In the genomic region with DNA sequence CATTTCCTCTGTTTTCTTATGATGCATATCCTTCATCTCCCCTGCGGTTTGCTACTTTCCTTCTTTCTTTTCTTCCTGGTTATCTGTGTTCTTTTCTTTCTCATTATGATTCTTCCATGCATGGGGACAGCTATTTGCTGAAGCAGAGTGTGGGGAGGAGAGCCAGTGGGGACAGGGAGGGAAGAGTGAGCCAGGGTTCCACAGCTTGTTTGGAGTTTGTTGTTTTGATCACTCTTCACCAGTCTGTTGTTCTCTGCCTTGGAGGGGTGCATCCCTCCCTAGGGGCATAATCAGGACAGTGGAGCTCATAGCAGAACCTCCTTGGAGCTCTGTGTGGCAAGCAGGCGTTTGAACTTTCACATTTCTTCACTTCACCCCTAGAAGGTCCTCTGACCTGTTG, we compare ENCODE assay signal across 19 cellular contexts.
DNase-seq lines count a peak whose midpoint lies in the region; ATAC-seq, FAIRE-seq and TF ChIP-seq lines count a peak whose summit lies in the region.
"Had no signal": no experiment of that assay in that cellular context is flagged by ENCODE, and none has a peak within 500 bp of the region (broad histone marks: within the 10 kb centered on the region; RNA-seq: fewer than 3 reads in every experiment).

No MANE protein-coding gene starts in this region.

- peak; percentile 77 for ATAC-seq in WTC11
- no peak for ATAC-seq in GM18861 (IDR thresholded peaks at IDR 0.05; ENCODE audit: unreplicated experiment)
- ATAC-seq: HCT116 had no signal

- H3K27me3 Mint-ChIP-seq in WTC11 (ENCODE audit: low read depth) (no peaks in the 10 kb centered on the region), mesothelial cell of epicardium (ENCODE audit: low read depth) (peaks cover 2% of the 10 kb centered on the region)

- H3K27ac Mint-ChIP-seq in WTC11 (no peak overlapping the region), mesothelial cell of epicardium (peak overlapping the region; percentile 20)
- H3K27ac Mint-ChIP-seq: CD4-positive, alpha-beta memory T cell had no signal

- H3K4me3 Mint-ChIP-seq in WTC11: no peak overlapping the region
- H3K4me3 Mint-ChIP-seq in mesothelial cell of epicardium: no peak overlapping the region

- peak; percentile 85 for FAIRE-seq in GM12892 (lab: Jason Lieb, UNC)
- FAIRE-seq: GM18507, H54 had no signal

- no peak overlapping the region for H3K4me3 ChIP-seq in BLaER1

- no peak overlapping the region for H3K9ac ChIP-seq in BLaER1

- TF ChIP-seq CTCF in WTC11 (IDR thresholded peaks at IDR 0.05): no peak
- TF ChIP-seq CTCF in mesothelial cell of epicardium (IDR thresholded peaks at IDR 0.05; ENCODE audit: unreplicated experiment): no peak

- no peak overlapping the region for H3K27ac ChIP-seq in BLaER1
- H3K27ac ChIP-seq: C4-2B had no signal

- no peak for TF ChIP-seq POLR2A in GM12892 (IDR thresholded peaks at IDR 0.05; ENCODE audit: low read depth, low read length)

- DNase-seq in GM12892 (ENCODE audit: insufficient read length) (no peak), WTC11 (ENCODE audit: low spot score) (no peak), mesothelial cell of epicardium (ENCODE audit: low spot score in 2 of 2, unreplicated experiment in 2 of 2) (no peak), DMS79 treated with DMSO at 0.1 percent for 48 hours (lab: John Stamatoyannopoulos, UW) (no peak), NCI-H1092 treated with DMSO at 0.1 percent for 48 hours (lab: John Stamatoyannopoulos, UW) (no peak)
- DNase-seq: 8988T; AML-193; CD4-positive, alpha-beta memory T cell; DMS79; EL; GF-D8; IMR-90; KBM-7 had no signal

- H3K9me3 Mint-ChIP-seq in WTC11 (no peaks in the 10 kb centered on the region), mesothelial cell of epicardium (no peaks in the 10 kb centered on the region)
- H3K9me3 Mint-ChIP-seq: CD4-positive, alpha-beta memory T cell had no signal

- CTCF ChIA-PET in WTC11 (lab: Charles Lee): interaction anchor here (1.0 to 1.7 kb wide), 3 partner anchors 8 to 119 kb away, joined by 3 to 11 read pairs (median 4); no protein-coding TSS in a partner anchor

- peaks cover 16% of the 10 kb centered on the region for H3K4me1 Mint-ChIP-seq in WTC11
- peaks cover 22% of the 10 kb centered on the region for H3K4me1 Mint-ChIP-seq in mesothelial cell of epicardium

- no peaks in the 10 kb centered on the region for H4K20me1 ChIP-seq in BLaER1

- POLR2A ChIA-PET in WTC11 (lab: Charles Lee): no interaction called here

- no peaks in the 10 kb centered on the region for H3K27me3 ChIP-seq in BLaER1

- peaks cover 26% of the 10 kb centered on the region for H3K4me1 ChIP-seq in BLaER1

- no peaks in the 10 kb centered on the region for H3K36me3 ChIP-seq in BLaER1

- H3K4me2 ChIP-seq in BLaER1: peak overlapping the region; percentile 36

- H3K36me3 Mint-ChIP-seq in WTC11: no peaks in the 10 kb centered on the region
- H3K36me3 Mint-ChIP-seq in mesothelial cell of epicardium: no peaks in the 10 kb centered on the region
- H3K36me3 Mint-ChIP-seq: CD4-positive, alpha-beta memory T cell had no signal

- H3K9me3 ChIP-seq in BLaER1: no peaks in the 10 kb centered on the region; the same call in 1 of the 2 replicates

TF ChIP-seq in WTC11, 78 proteins besides CTCF, POLR2A, EP300 and RAD21 (continues in another document):
- TF ChIP-seq GRHL2 (CRISPR knock-in tag; IDR thresholded peaks at IDR 0.05; ENCODE audit: insufficient replicate concordance, severe bottlenecking) (no peak), NFYB (CRISPR knock-in tag; conservative IDR thresholded peaks at IDR 0.05; ENCODE audit: low read depth) (no peak), TEAD4 (CRISPR knock-in tag; IDR thresholded peaks at IDR 0.05) (no peak), RORB (CRISPR knock-in tag; IDR thresholded peaks at IDR 0.05) (no peak), ZNF281 (CRISPR knock-in tag; IDR thresholded peaks at IDR 0.05) (no peak), MXD4 (CRISPR knock-in tag; IDR thresholded peaks at IDR 0.05; ENCODE audit: borderline replicate concordance) (no peak), PRRX2 (CRISPR knock-in tag; IDR thresholded peaks at IDR 0.05) (no peak), FOXP1 (CRISPR knock-in tag; IDR thresholded peaks at IDR 0.05; ENCODE audit: borderline replicate concordance) (no peak), NR3C1 (CRISPR knock-in tag; conservative IDR thresholded peaks at IDR 0.05; ENCODE audit: low read depth) (no peak), ZNF263 (CRISPR knock-in tag; IDR thresholded peaks at IDR 0.05; ENCODE audit: low read depth) (no peak), ZBTB21 (CRISPR knock-in tag; IDR thresholded peaks at IDR 0.05; ENCODE audit: borderline replicate concordance) (no peak)
- TF ChIP-seq, protein P1, sequence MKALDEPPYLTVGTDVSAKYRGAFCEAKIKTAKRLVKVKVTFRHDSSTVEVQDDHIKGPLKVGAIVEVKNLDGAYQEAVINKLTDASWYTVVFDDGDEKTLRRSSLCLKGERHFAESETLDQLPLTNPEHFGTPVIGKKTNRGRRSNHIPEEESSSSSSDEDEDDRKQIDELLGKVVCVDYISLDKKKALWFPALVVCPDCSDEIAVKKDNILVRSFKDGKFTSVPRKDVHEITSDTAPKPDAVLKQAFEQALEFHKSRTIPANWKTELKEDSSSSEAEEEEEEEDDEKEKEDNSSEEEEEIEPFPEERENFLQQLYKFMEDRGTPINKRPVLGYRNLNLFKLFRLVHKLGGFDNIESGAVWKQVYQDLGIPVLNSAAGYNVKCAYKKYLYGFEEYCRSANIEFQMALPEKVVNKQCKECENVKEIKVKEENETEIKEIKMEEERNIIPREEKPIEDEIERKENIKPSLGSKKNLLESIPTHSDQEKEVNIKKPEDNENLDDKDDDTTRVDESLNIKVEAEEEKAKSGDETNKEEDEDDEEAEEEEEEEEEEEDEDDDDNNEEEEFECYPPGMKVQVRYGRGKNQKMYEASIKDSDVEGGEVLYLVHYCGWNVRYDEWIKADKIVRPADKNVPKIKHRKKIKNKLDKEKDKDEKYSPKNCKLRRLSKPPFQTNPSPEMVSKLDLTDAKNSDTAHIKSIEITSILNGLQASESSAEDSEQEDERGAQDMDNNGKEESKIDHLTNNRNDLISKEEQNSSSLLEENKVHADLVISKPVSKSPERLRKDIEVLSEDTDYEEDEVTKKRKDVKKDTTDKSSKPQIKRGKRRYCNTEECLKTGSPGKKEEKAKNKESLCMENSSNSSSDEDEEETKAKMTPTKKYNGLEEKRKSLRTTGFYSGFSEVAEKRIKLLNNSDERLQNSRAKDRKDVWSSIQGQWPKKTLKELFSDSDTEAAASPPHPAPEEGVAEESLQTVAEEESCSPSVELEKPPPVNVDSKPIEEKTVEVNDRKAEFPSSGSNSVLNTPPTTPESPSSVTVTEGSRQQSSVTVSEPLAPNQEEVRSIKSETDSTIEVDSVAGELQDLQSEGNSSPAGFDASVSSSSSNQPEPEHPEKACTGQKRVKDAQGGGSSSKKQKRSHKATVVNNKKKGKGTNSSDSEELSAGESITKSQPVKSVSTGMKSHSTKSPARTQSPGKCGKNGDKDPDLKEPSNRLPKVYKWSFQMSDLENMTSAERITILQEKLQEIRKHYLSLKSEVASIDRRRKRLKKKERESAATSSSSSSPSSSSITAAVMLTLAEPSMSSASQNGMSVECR (CRISPR knock-in tag; IDR thresholded peaks at IDR 0.05; ENCODE audit: borderline replicate concordance): no peak
- TF ChIP-seq, protein P2, sequence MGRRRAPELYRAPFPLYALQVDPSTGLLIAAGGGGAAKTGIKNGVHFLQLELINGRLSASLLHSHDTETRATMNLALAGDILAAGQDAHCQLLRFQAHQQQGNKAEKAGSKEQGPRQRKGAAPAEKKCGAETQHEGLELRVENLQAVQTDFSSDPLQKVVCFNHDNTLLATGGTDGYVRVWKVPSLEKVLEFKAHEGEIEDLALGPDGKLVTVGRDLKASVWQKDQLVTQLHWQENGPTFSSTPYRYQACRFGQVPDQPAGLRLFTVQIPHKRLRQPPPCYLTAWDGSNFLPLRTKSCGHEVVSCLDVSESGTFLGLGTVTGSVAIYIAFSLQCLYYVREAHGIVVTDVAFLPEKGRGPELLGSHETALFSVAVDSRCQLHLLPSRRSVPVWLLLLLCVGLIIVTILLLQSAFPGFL (CRISPR knock-in tag; IDR thresholded peaks at IDR 0.05; ENCODE audit: borderline replicate concordance): no peak
- TF ChIP-seq, protein P3, sequence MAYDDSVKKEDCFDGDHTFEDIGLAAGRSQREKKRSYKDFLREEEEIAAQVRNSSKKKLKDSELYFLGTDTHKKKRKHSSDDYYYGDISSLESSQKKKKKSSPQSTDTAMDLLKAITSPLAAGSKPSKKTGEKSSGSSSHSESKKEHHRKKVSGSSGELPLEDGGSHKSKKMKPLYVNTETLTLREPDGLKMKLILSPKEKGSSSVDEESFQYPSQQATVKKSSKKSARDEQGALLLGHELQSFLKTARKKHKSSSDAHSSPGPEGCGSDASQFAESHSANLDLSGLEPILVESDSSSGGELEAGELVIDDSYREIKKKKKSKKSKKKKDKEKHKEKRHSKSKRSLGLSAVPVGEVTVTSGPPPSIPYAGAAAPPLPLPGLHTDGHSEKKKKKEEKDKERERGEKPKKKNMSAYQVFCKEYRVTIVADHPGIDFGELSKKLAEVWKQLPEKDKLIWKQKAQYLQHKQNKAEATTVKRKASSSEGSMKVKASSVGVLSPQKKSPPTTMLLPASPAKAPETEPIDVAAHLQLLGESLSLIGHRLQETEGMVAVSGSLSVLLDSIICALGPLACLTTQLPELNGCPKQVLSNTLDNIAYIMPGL (CRISPR knock-in tag; IDR thresholded peaks at IDR 0.05): no peak
